In the genomic region with DNA sequence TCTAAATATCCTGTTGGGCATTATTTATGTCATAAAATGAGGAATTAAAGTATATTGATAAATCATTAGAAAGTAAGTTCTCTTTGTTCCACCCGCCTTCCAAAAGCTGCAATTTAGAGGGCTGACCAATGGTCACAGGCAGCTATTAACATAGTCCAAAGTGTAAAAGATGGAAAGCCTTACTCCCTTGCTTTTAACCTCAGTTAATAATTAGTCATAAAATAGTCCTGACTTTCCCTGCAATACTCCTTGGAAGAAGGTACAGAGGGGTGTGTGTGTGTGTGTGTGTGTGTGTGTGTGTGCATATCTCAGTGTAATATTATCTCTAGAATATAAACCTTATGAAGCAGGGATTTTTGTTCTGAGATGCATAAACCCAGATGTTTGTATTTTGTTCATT, we compare ENCODE assay signal across 16 cellular contexts.
A peak's percentile ranks its signal among the peaks of the same experiment; 100 is the strongest.
DNase-seq lines count a peak whose midpoint lies in the region; ATAC-seq, FAIRE-seq and TF ChIP-seq lines count a peak whose summit lies in the region.
"Had no signal": no experiment of that assay in that cellular context is flagged by ENCODE, and none has a peak within 500 bp of the region (broad histone marks: within the 10 kb centered on the region; RNA-seq: fewer than 3 reads in every experiment).

No MANE protein-coding gene starts in this region.

- peak; percentile 8 for DNase-seq in Caki2 (ENCODE audit: low read depth)
- peak; percentile 28 for DNase-seq in kidney glomerular epithelial cell (lab: John Stamatoyannopoulos, UW)
- DNase-seq in small intestine = peak; percentile 77
- DNase-seq in GM12891 (ENCODE audit: insufficient read length, low spot score) = no peak
- no peak for DNase-seq in NCI-H146 (lab: John Stamatoyannopoulos, UW)
- DNase-seq: 8988T; AML-193; Calu3; CD8-positive, alpha-beta memory T cell; DMS79; GOT3; H9 had no signal

- no peak for TF ChIP-seq POLR2A in GM12891 (IDR thresholded peaks at IDR 0.05; ENCODE audit: low read depth, low read length)

- in situ Hi-C loops in Caki2 (cut with HindIII; ENCODE audit: low pct_unique_long_range_greater_than_20kb, low sequenced_read_pairs) = no loop called here

- WGBS in liver = 35% methylated on average over 1 of the region's 1 CpG
- WGBS in small intestine, 3 donors = 26 to 57% (median 34%) methylated on average over 1 of the region's 1 CpG

- H3K4me3 ChIP-seq in liver (ENCODE audit: low read depth in 1 of 3, low read length in 3 of 3) (no peak overlapping the region), small intestine (ENCODE audit: low read depth in 1 of 2, low read length in 2 of 2) (no peak overlapping the region)
- H3K4me3 ChIP-seq: BLaER1, GM12878 had no signal

- H3K27ac ChIP-seq in liver (ENCODE audit: low read depth in 1 of 2, low read length in 2 of 2) (no peak overlapping the region), small intestine (ENCODE audit: low read depth in 1 of 2, low read length in 1 of 2) (no peak overlapping the region)
- H3K27ac ChIP-seq: BLaER1 had no signal

- ATAC-seq in HG02970 (IDR thresholded peaks at IDR 0.05; ENCODE audit: low FRiP score, unreplicated experiment) = no peak
- ATAC-seq: GM12878 had no signal

- H3K36me3 ChIP-seq in liver (ENCODE audit: control insufficient read depth in 4 of 4, insufficient read depth in 3 of 4, low read depth in 1 of 4, low read length in 3 of 4) (no peaks in the 10 kb centered on the region), small intestine (ENCODE audit: control insufficient read depth in 2 of 2, insufficient read depth in 2 of 2, low read length in 2 of 2) (no peaks in the 10 kb centered on the region)
- H3K36me3 ChIP-seq: BLaER1 had no signal

- no peak overlapping the region for H3K9ac ChIP-seq in liver (ENCODE audit: low read depth in 1 of 2, low read length in 2 of 2)
- H3K9ac ChIP-seq: BLaER1 had no signal

- H3K4me1 ChIP-seq in liver (ENCODE audit: control insufficient read depth in 4 of 4, insufficient read depth in 4 of 4, low read length in 3 of 4) = peaks cover 0 to 5% (median 2%) of the 10 kb centered on the region in 4 donors
- H3K4me1 ChIP-seq in small intestine (ENCODE audit: control insufficient read depth in 2 of 2, insufficient read depth in 1 of 2, low read depth in 1 of 2, low read length in 1 of 2) = no peaks in the 10 kb centered on the region
- H3K4me1 ChIP-seq: BLaER1 had no signal

- TF ChIP-seq RAD21 in liver (IDR thresholded peaks at IDR 0.05) = peak in 1 of 2 donors; percentile 8

- H3K9me3 ChIP-seq in liver (ENCODE audit: control insufficient read depth in 4 of 4, low read length in 3 of 4) (no peaks in the 10 kb centered on the region), small intestine (ENCODE audit: control insufficient read depth, low read depth) (no peaks in the 10 kb centered on the region)
- H3K9me3 ChIP-seq: BLaER1 had no signal

- no peak for TF ChIP-seq CTCF in liver (IDR thresholded peaks at IDR 0.05; ENCODE audit: low read depth, low read length, missing input control)

- no peaks in the 10 kb centered on the region for H3K27me3 ChIP-seq in liver (ENCODE audit: control insufficient read depth in 4 of 4, insufficient read depth in 4 of 4, low read length in 3 of 4)
- H3K27me3 ChIP-seq in small intestine (ENCODE audit: control insufficient read depth in 2 of 2, insufficient read depth in 2 of 2, low read length in 2 of 2) = no peaks in the 10 kb centered on the region
- H3K27me3 ChIP-seq: BLaER1 had no signal

- FAIRE-seq in small intestine (lab: Jason Lieb, UNC) (peak; percentile 44), GM12891 (lab: Jason Lieb, UNC) (no peak)
- FAIRE-seq: GM12878 had no signal

TF ChIP-seq in liver, 16 proteins besides CTCF, POLR2A, EP300 and RAD21 (continues in another document):
- TF ChIP-seq, protein P1, sequence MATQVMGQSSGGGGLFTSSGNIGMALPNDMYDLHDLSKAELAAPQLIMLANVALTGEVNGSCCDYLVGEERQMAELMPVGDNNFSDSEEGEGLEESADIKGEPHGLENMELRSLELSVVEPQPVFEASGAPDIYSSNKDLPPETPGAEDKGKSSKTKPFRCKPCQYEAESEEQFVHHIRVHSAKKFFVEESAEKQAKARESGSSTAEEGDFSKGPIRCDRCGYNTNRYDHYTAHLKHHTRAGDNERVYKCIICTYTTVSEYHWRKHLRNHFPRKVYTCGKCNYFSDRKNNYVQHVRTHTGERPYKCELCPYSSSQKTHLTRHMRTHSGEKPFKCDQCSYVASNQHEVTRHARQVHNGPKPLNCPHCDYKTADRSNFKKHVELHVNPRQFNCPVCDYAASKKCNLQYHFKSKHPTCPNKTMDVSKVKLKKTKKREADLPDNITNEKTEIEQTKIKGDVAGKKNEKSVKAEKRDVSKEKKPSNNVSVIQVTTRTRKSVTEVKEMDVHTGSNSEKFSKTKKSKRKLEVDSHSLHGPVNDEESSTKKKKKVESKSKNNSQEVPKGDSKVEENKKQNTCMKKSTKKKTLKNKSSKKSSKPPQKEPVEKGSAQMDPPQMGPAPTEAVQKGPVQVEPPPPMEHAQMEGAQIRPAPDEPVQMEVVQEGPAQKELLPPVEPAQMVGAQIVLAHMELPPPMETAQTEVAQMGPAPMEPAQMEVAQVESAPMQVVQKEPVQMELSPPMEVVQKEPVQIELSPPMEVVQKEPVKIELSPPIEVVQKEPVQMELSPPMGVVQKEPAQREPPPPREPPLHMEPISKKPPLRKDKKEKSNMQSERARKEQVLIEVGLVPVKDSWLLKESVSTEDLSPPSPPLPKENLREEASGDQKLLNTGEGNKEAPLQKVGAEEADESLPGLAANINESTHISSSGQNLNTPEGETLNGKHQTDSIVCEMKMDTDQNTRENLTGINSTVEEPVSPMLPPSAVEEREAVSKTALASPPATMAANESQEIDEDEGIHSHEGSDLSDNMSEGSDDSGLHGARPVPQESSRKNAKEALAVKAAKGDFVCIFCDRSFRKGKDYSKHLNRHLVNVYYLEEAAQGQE (IDR thresholded peaks at IDR 0.05) = no peak
- TF ChIP-seq SP1 (IDR thresholded peaks at IDR 0.05) (peak; percentile 64), FOXA1 (IDR thresholded peaks at IDR 0.05) (no peak), JUND (IDR thresholded peaks at IDR 0.05) (peak in 1 of 2 donors; percentile 29), EGR1 (IDR thresholded peaks at IDR 0.05; ENCODE audit: low read depth in 2 of 2) (no peak), NR2F2 (IDR thresholded peaks at IDR 0.05) (no peak), HNF4G (IDR thresholded peaks at IDR 0.05) (peak; percentile 61), RXRA (IDR thresholded peaks at IDR 0.05) (peak in 1 of 2 donors; percentile 11), HNF4A (conservative IDR thresholded peaks at IDR 0.05) (peak; percentile 56 to 87), FOXA2 (IDR thresholded peaks at IDR 0.05) (no peak)
- TF ChIP-seq, protein P2, sequence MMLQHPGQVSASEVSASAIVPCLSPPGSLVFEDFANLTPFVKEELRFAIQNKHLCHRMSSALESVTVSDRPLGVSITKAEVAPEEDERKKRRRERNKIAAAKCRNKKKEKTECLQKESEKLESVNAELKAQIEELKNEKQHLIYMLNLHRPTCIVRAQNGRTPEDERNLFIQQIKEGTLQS (IDR thresholded peaks at IDR 0.05) = no peak
- TF ChIP-seq, protein P3, sequence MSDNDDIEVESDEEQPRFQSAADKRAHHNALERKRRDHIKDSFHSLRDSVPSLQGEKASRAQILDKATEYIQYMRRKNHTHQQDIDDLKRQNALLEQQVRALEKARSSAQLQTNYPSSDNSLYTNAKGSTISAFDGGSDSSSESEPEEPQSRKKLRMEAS (IDR thresholded peaks at IDR 0.05) = no peak

TF ChIP-seq in GM12891, 5 proteins besides CTCF, POLR2A, EP300 and RAD21:
- TF ChIP-seq PAX5 (IDR thresholded peaks at IDR 0.05; ENCODE audit: insufficient read depth, low read length, severe bottlenecking) (no peak), TAF1 (IDR thresholded peaks at IDR 0.05; ENCODE audit: low read depth, low read length) (no peak), POU2F2 (IDR thresholded peaks at IDR 0.05; ENCODE audit: low read depth, low read length) (no peak), SPI1 (IDR thresholded peaks at IDR 0.05; ENCODE audit: low read depth, low read length) (no peak)
TF ChIP-seq in GM12891: peak in this region for 0.

Comparison
In these comparisons a context has a peak if more than half of its experiments do, and no peak if none do; other contexts are left out.
1. DNase-seq: peak in Caki2 (single experiment), kidney glomerular epithelial cell (single experiment) and small intestine (single experiment); none in GM12891 (single experiment) and NCI-H146 (single experiment).